Comparison of ENCODE assay signal across 12 cellular contexts in genomic region chr3:153624310-153625030, GRCh38.
DNase-seq lines count a peak whose midpoint lies in the region; ATAC-seq, FAIRE-seq and TF ChIP-seq lines count a peak whose summit lies in the region.
"Had no signal": no experiment of that assay in that cellular context is flagged by ENCODE, and none has a peak within 500 bp of the region (broad histone marks: within the 10 kb centered on the region; RNA-seq: fewer than 3 reads in every experiment).

No MANE protein-coding gene starts in this region.

- peaks cover 0 to 3% (median 0%) of the 10 kb centered on the region in 5 donors for H3K9me3 Mint-ChIP-seq in CD8-positive, alpha-beta memory T cell
- H3K9me3 Mint-ChIP-seq in activated T-cell treated with anti-CD3 and anti-CD28 coated beads, Interleukin-2, amount 50 U/mL, for 4 hours: peaks cover 9% of the 10 kb centered on the region

- DNase-seq in CD8-positive, alpha-beta memory T cell: peak in 3 of 5 donors; percentile 31 to 57 (median 56)
- no peak for DNase-seq in activated T-cell treated with anti-CD3 and anti-CD28 coated beads, Interleukin-2, amount 50 U/mL, for 4 hours
- DNase-seq in mesendoderm (no peak), Karpas-422 (no peak), GM12892 (ENCODE audit: insufficient read length) (no peak), NCI-H1694 (lab: John Stamatoyannopoulos, UW) (no peak)
- DNase-seq: amniotic stem cell had no signal

- H3K27me3 Mint-ChIP-seq in CD8-positive, alpha-beta memory T cell: no peaks in the 10 kb centered on the region
- H3K27me3 Mint-ChIP-seq in activated T-cell treated with anti-CD3 and anti-CD28 coated beads, Interleukin-2, amount 50 U/mL, for 4 hours (ENCODE audit: low read depth): no peaks in the 10 kb centered on the region

- no peak overlapping the region for H3K56ac ChIP-seq in mesendoderm (ENCODE audit: low read length)

- no peak for TF ChIP-seq CTCF in SU-DHL-6 (IDR thresholded peaks at IDR 0.05; ENCODE audit: insufficient read depth, low read length, poor library complexity, severe bottlenecking)

- peak overlapping the region; percentile 57 for H2BK15ac ChIP-seq in mesendoderm (replicated peaks; ENCODE audit: low read depth)

- H3K36me3 ChIP-seq in CD8-positive, alpha-beta memory T cell (ENCODE audit: insufficient read depth, low read length): no peaks in the 10 kb centered on the region
- H3K36me3 ChIP-seq in SU-DHL-6 (ENCODE audit: low read length): peaks cover 12% of the 10 kb centered on the region; the same call in 1 of the 2 replicates
- H3K36me3 ChIP-seq in mesendoderm (ENCODE audit: control insufficient read depth, insufficient read depth, low read length): no peaks in the 10 kb centered on the region
- H3K36me3 ChIP-seq in Karpas-422 (ENCODE audit: insufficient read depth, low read length): no peaks in the 10 kb centered on the region

- ATAC-seq in activated T-cell treated with anti-CD3 and anti-CD28 coated beads, Interleukin-2, amount 50 U/mL, for 4 hours: peak; percentile 66
- ATAC-seq in GM21619 (IDR thresholded peaks at IDR 0.05; ENCODE audit: unreplicated experiment): no peak
- ATAC-seq: WTC11 had no signal

- no peaks in the 10 kb centered on the region for H3K27me3 ChIP-seq in CD8-positive, alpha-beta memory T cell (ENCODE audit: insufficient read depth, low read length, poor library complexity, severe bottlenecking)
- H3K27me3 ChIP-seq in SU-DHL-6 (ENCODE audit: low read length) (no peaks in the 10 kb centered on the region), mesendoderm (ENCODE audit: insufficient read depth, low read length, poor library complexity) (no peaks in the 10 kb centered on the region), Karpas-422 (ENCODE audit: low read length) (no peaks in the 10 kb centered on the region)

- no peaks in the 10 kb centered on the region for H3K9me3 ChIP-seq in CD8-positive, alpha-beta memory T cell (ENCODE audit: low read length)
- peaks cover 5% of the 10 kb centered on the region; the same call in 1 of the 2 replicates for H3K9me3 ChIP-seq in SU-DHL-6 (ENCODE audit: insufficient read depth, low read length)
- H3K9me3 ChIP-seq in Karpas-422 (ENCODE audit: low read length): peaks cover 8% of the 10 kb centered on the region

- H4K8ac ChIP-seq in mesendoderm (ENCODE audit: low read depth, low read length): no peak overlapping the region

- peak overlapping the region; percentile 49 for H3K4me2 ChIP-seq in SU-DHL-6 (ENCODE audit: low read depth, low read length, poor library complexity, severe bottlenecking)
- no peak overlapping the region for H3K4me2 ChIP-seq in mesendoderm (ENCODE audit: low read length)
- no peak overlapping the region for H3K4me2 ChIP-seq in Karpas-422 (ENCODE audit: low read depth, low read length, poor library complexity, severe bottlenecking)

- no peak overlapping the region for H2BK120ac ChIP-seq in mesendoderm (ENCODE audit: low read depth, low read length)

- no peak overlapping the region for H4K5ac ChIP-seq in mesendoderm (ENCODE audit: low read length)

- no peak overlapping the region for H3K4me3 ChIP-seq in CD8-positive, alpha-beta memory T cell (ENCODE audit: low read length)
- H3K4me3 ChIP-seq in SU-DHL-6 (ENCODE audit: insufficient read depth, low read length, poor library complexity, severe bottlenecking) (peak overlapping the region; percentile 24), mesendoderm (ENCODE audit: low read length) (no peak overlapping the region), Karpas-422 (ENCODE audit: low read length) (no peak overlapping the region)
- H3K4me3 ChIP-seq: coronary artery had no signal

- no peak for TF ChIP-seq POLR2A in GM12892 (IDR thresholded peaks at IDR 0.05; ENCODE audit: low read depth, low read length)

- no peaks in the 10 kb centered on the region for H4K20me1 ChIP-seq in SU-DHL-6 (ENCODE audit: low read depth, low read length)
- no peaks in the 10 kb centered on the region for H4K20me1 ChIP-seq in Karpas-422 (ENCODE audit: insufficient read depth, low read depth, low read length)

- peaks cover 0 to 6% (median 2%) of the 10 kb centered on the region in 3 donors for H3K36me3 Mint-ChIP-seq in CD8-positive, alpha-beta memory T cell
- H3K36me3 Mint-ChIP-seq in activated T-cell treated with anti-CD3 and anti-CD28 coated beads, Interleukin-2, amount 50 U/mL, for 4 hours (ENCODE audit: insufficient read depth): no peaks in the 10 kb centered on the region

- H3K18ac ChIP-seq in mesendoderm (ENCODE audit: low read length): no peak overlapping the region

- CTCF ChIA-PET in CD8-positive, alpha-beta memory T cell (lab: Charles Lee): interaction anchor here (1.1 to 2.6 kb wide), 4 partner anchors 16 to 581 kb away, joined by 3 to 9 read pairs (median 5); no protein-coding TSS in a partner anchor

- no peak overlapping the region for H3K4ac ChIP-seq in mesendoderm (ENCODE audit: low read depth, low read length)

- H3K9ac ChIP-seq in SU-DHL-6 (ENCODE audit: low read length) (no peak overlapping the region), mesendoderm (ENCODE audit: low read length) (no peak overlapping the region), Karpas-422 (ENCODE audit: low read length) (no peak overlapping the region)

- POLR2A ChIA-PET in CD8-positive, alpha-beta memory T cell (lab: Charles Lee): interaction anchor here (0.6 to 3.4 kb wide), 3 partner anchors 403 to 463 kb away, joined by 3 to 12 read pairs (median 3); partner anchors contain the start of gene RAP2B

- H3K27ac Mint-ChIP-seq in CD8-positive, alpha-beta memory T cell: peak overlapping the region; percentile 47 to 97 (median 91)
- H3K27ac Mint-ChIP-seq: WTC11 had no signal

- H2AFZ ChIP-seq in SU-DHL-6 (ENCODE audit: low read depth, low read length, severe bottlenecking) (no peak overlapping the region), Karpas-422 (ENCODE audit: low read length) (no peak overlapping the region)

- peaks cover 52% of the 10 kb centered on the region for H3K4me1 ChIP-seq in CD8-positive, alpha-beta memory T cell (ENCODE audit: insufficient read depth, low read length)
- no peaks in the 10 kb centered on the region for H3K4me1 ChIP-seq in mesendoderm (ENCODE audit: control insufficient read depth, low read depth, low read length)
- no peaks in the 10 kb centered on the region for H3K4me1 ChIP-seq in Karpas-422 (ENCODE audit: low read length)

- WGBS in mesendoderm (ENCODE audit: extremely low coverage, insufficient coverage, low lambda C conversion rate): no CpG with 5 or more reads among the region's 6 CpGs

- H3F3A ChIP-seq in SU-DHL-6 (ENCODE audit: insufficient read depth): peaks cover 11% of the 10 kb centered on the region; the same call in 1 of the 2 replicates

- no peaks in the 10 kb centered on the region for H3K9me2 ChIP-seq in SU-DHL-6 (replicated peaks; ENCODE audit: insufficient read depth, low read length)
- no peaks in the 10 kb centered on the region; the same call in 1 of the 2 replicates for H3K9me2 ChIP-seq in Karpas-422 (replicated peaks; ENCODE audit: insufficient read depth, low read length)

- no peak overlapping the region for H3K23ac ChIP-seq in mesendoderm (ENCODE audit: low read length)

- H3K27ac ChIP-seq in CD8-positive, alpha-beta memory T cell (ENCODE audit: low read depth, low read length): no peak overlapping the region
- H3K27ac ChIP-seq in SU-DHL-6 (ENCODE audit: low read depth, low read length) (peak overlapping the region; percentile 74), mesendoderm (ENCODE audit: low read depth, low read length) (no peak overlapping the region), Karpas-422 (ENCODE audit: low read length) (no peak overlapping the region)
- H3K27ac ChIP-seq: C4-2B, coronary artery had no signal

- H2AK5ac ChIP-seq in mesendoderm (ENCODE audit: low read length): no peak overlapping the region

- no peaks in the 10 kb centered on the region for H3K79me1 ChIP-seq in mesendoderm (ENCODE audit: low read length)

- H3K4me3 Mint-ChIP-seq in CD8-positive, alpha-beta memory T cell: peak overlapping the region; percentile 44 to 73 (median 55)
- peak overlapping the region; percentile 42 for H3K4me3 Mint-ChIP-seq in activated T-cell treated with anti-CD3 and anti-CD28 coated beads, Interleukin-2, amount 50 U/mL, for 4 hours
- H3K4me3 Mint-ChIP-seq: WTC11 had no signal

- H3K79me2 ChIP-seq in SU-DHL-6 (ENCODE audit: insufficient read depth, low read length) (no peaks in the 10 kb centered on the region; the same call in 1 of the 2 replicates), mesendoderm (ENCODE audit: control insufficient read depth, insufficient read depth, low read length) (no peaks in the 10 kb centered on the region), Karpas-422 (ENCODE audit: low read length) (no peaks in the 10 kb centered on the region)

- H2BK5ac ChIP-seq in mesendoderm (ENCODE audit: low read length): no peak overlapping the region

- H3K4me1 Mint-ChIP-seq in CD8-positive, alpha-beta memory T cell: peaks cover 61 to 87% (median 86%) of the 10 kb centered on the region in 3 donors
- peaks cover 76% of the 10 kb centered on the region for H3K4me1 Mint-ChIP-seq in activated T-cell treated with anti-CD3 and anti-CD28 coated beads, Interleukin-2, amount 50 U/mL, for 4 hours (ENCODE audit: low read depth)

- no peak for FAIRE-seq in GM12892 (lab: Jason Lieb, UNC)

Comparison
In these comparisons a context has a peak if more than half of its experiments do, and no peak if none do; other contexts are left out.
1. DNase-seq: peak in CD8-positive, alpha-beta memory T cell (3 of 5); none in activated T-cell treated with anti-CD3 and anti-CD28 coated beads, Interleukin-2, amount 50 U/mL, for 4 hours (single experiment), mesendoderm (single experiment), Karpas-422 (single experiment), GM12892 (single experiment) and NCI-H1694 (single experiment).